In genomic region chr1:51534447-51534846, GRCh38 we compare ENCODE assay signal across 11 cellular contexts. TPM values are rescaled to one million over a fixed set of nuclear protein-coding genes. Genes with fewer than 3 reads are reported as not detected.
DNase-seq lines count a peak whose midpoint lies in the region; ATAC-seq and TF ChIP-seq lines count a peak whose summit lies in the region.
"Had no signal": no experiment of that assay in that cellular context is flagged by ENCODE, and none has a peak within 500 bp of the region (broad histone marks: within the 10 kb centered on the region; RNA-seq: fewer than 3 reads in every experiment).

No MANE protein-coding gene starts in this region.

- no peaks in the 10 kb centered on the region for H3F3A ChIP-seq in Loucy (ENCODE audit: low read depth)

- no peaks in the 10 kb centered on the region for H3K9me3 Mint-ChIP-seq in activated T-cell treated with anti-CD3 and anti-CD28 coated beads, Interleukin-2, amount 50 U/mL, for 24 hours
- no peaks in the 10 kb centered on the region for H3K9me3 Mint-ChIP-seq in stimulated activated naive B cell treated with anti-CD40 and anti-IgM and Interleukin-4, amounts not matched to agents 10 μg/mL and 1 μg/mL and 100 μg/mL, for 72 hours
- peaks cover 0 to 4% (median 0%) of the 10 kb centered on the region in 7 donors for H3K9me3 Mint-ChIP-seq in CD14-positive monocyte

- peak overlapping the region; percentile 30 for H3K27ac Mint-ChIP-seq in activated T-cell treated with anti-CD3 and anti-CD28 coated beads, Interleukin-2, amount 50 U/mL, for 24 hours
- H3K27ac Mint-ChIP-seq in stimulated activated naive B cell treated with anti-CD40 and anti-IgM and Interleukin-4, amounts not matched to agents 10 μg/mL and 1 μg/mL and 100 μg/mL, for 72 hours, result peak overlapping the region; percentile 39
- no peak overlapping the region for H3K27ac Mint-ChIP-seq in CD14-positive monocyte

- peak overlapping the region; percentile 15 for H3K9ac ChIP-seq in Loucy (ENCODE audit: low read depth, low read length, poor library complexity, severe bottlenecking)

- TF ChIP-seq CTCF in Loucy (conservative IDR thresholded peaks at IDR 0.05; ENCODE audit: low read length) (no peak), dorsolateral prefrontal cortex (IDR thresholded peaks at IDR 0.05 in 54 of 56, conservative IDR thresholded peaks at IDR 0.05 in 2 of 56; ENCODE audit: low read depth in 1 of 56, partially characterized antibody in 56 of 56) (no peak), CD14-positive monocyte (IDR thresholded peaks at IDR 0.05) (no peak)

- peaks cover 12% of the 10 kb centered on the region for H3K4me1 Mint-ChIP-seq in activated T-cell treated with anti-CD3 and anti-CD28 coated beads, Interleukin-2, amount 50 U/mL, for 24 hours (ENCODE audit: low read depth)
- peaks cover 4 to 10% of the 10 kb centered on the region in 2 donors for H3K4me1 Mint-ChIP-seq in stimulated activated naive B cell treated with anti-CD40 and anti-IgM and Interleukin-4, amounts not matched to agents 10 μg/mL and 1 μg/mL and 100 μg/mL, for 72 hours
- no peaks in the 10 kb centered on the region for H3K4me1 Mint-ChIP-seq in CD14-positive monocyte

- H3K4me3 ChIP-seq in Loucy (ENCODE audit: low read length, poor library complexity, severe bottlenecking) (no peak overlapping the region), dorsolateral prefrontal cortex (peak overlapping the region in 7 of 59 donors; percentile 10 to 43 (median 16))
- H3K4me3 ChIP-seq: lung had no signal

- peak overlapping the region; percentile 73 for H2AFZ ChIP-seq in Loucy (ENCODE audit: low read length)

- H3K36me3 ChIP-seq in Loucy (ENCODE audit: insufficient read depth, low read length), result no peaks in the 10 kb centered on the region

- no peaks in the 10 kb centered on the region for H4K20me1 ChIP-seq in Loucy (ENCODE audit: insufficient read depth, low read length, poor library complexity, severe bottlenecking)

- H3K36me3 Mint-ChIP-seq in activated T-cell treated with anti-CD3 and anti-CD28 coated beads, Interleukin-2, amount 50 U/mL, for 24 hours (ENCODE audit: low read depth), result no peaks in the 10 kb centered on the region
- no peaks in the 10 kb centered on the region for H3K36me3 Mint-ChIP-seq in stimulated activated naive B cell treated with anti-CD40 and anti-IgM and Interleukin-4, amounts not matched to agents 10 μg/mL and 1 μg/mL and 100 μg/mL, for 72 hours
- no peaks in the 10 kb centered on the region for H3K36me3 Mint-ChIP-seq in CD14-positive monocyte

- H3K27ac ChIP-seq in dorsolateral prefrontal cortex, result peak overlapping the region; percentile 38 to 99 (median 92)

- H3K27me3 Mint-ChIP-seq in activated T-cell treated with anti-CD3 and anti-CD28 coated beads, Interleukin-2, amount 50 U/mL, for 24 hours, result no peaks in the 10 kb centered on the region
- H3K27me3 Mint-ChIP-seq in stimulated activated naive B cell treated with anti-CD40 and anti-IgM and Interleukin-4, amounts not matched to agents 10 μg/mL and 1 μg/mL and 100 μg/mL, for 72 hours, result no peaks in the 10 kb centered on the region
- H3K27me3 Mint-ChIP-seq in CD14-positive monocyte (ENCODE audit: low read depth in 3 of 3), result no peaks in the 10 kb centered on the region

- intact Hi-C loops in dorsolateral prefrontal cortex (cut with DNase I), result loop anchor here (5.0 to 10.0 kb wide), 2 partner anchors 240 to 297 kb away; partner anchors contain the start of gene RNF11 (in 1 of the 2)
- intact Hi-C loops in CD14-positive monocyte (cut with micrococcal nuclease), result no loop called here

- H3K4me3 Mint-ChIP-seq in activated T-cell treated with anti-CD3 and anti-CD28 coated beads, Interleukin-2, amount 50 U/mL, for 24 hours, result no peak overlapping the region
- H3K4me3 Mint-ChIP-seq in stimulated activated naive B cell treated with anti-CD40 and anti-IgM and Interleukin-4, amounts not matched to agents 10 μg/mL and 1 μg/mL and 100 μg/mL, for 72 hours, result no peak overlapping the region
- no peak overlapping the region for H3K4me3 Mint-ChIP-seq in CD14-positive monocyte

- H3K9me2 ChIP-seq in Loucy (replicated peaks; ENCODE audit: low read depth, low read length), result no peaks in the 10 kb centered on the region

- peaks cover 12% of the 10 kb centered on the region for H3K4me1 ChIP-seq in Loucy (ENCODE audit: insufficient read depth, low read length, poor library complexity, severe bottlenecking)

- no peak overlapping the region for H3K4me2 ChIP-seq in Loucy (ENCODE audit: low read depth, low read length, poor library complexity, severe bottlenecking)

- no peak for DNase-seq in activated T-cell treated with anti-CD3 and anti-CD28 coated beads, Interleukin-2, amount 50 U/mL, for 24 hours
- no peak for DNase-seq in activated T-cell treated with anti-CD3 and anti-CD28 coated beads, Interleukin-2, amount 50 U/mL, for 48 hours
- no peak for DNase-seq in dorsolateral prefrontal cortex
- DNase-seq in stimulated activated naive B cell treated with anti-CD40 and anti-IgM and Interleukin-4, amounts not matched to agents 10 μg/mL and 1 μg/mL and 100 μg/mL, for 72 hours, result no peak
- DNase-seq in CD14-positive monocyte (ENCODE audit: low spot score), result no peak
- no peak for DNase-seq in activated effector memory CD4-positive, alpha-beta T cell treated with Interleukin-2 at 50 U/mL for 16 hours
- DNase-seq: cortex of kidney, NCI-H1417 treated with DMSO at 0.1 percent for 48 hours had no signal

- no peaks in the 10 kb centered on the region for H3K27me3 ChIP-seq in Loucy (ENCODE audit: insufficient read depth, low read length, poor library complexity, severe bottlenecking)
- H3K27me3 ChIP-seq in dorsolateral prefrontal cortex, result no peaks in the 10 kb centered on the region

- H3K79me2 ChIP-seq in Loucy (ENCODE audit: insufficient read depth, low read length), result no peaks in the 10 kb centered on the region

- no peaks in the 10 kb centered on the region for H3K9me3 ChIP-seq in Loucy (ENCODE audit: insufficient read depth, low read depth, low read length)

- ATAC-seq in stimulated activated naive B cell treated with anti-CD40 and anti-IgM and Interleukin-4, amounts not matched to agents 10 μg/mL and 1 μg/mL and 100 μg/mL, for 72 hours (replicated peaks), result peak; percentile 39 to 79
- no peak for ATAC-seq in HG03521 (IDR thresholded peaks at IDR 0.05; ENCODE audit: unreplicated experiment)

RNA-seq across cellular contexts. Expression of gene EPS15, which starts 15.4 kb away (rescaled TPM):
- total RNA-seq in dorsolateral prefrontal cortex, result 100 to 1,000 TPM; 123 to 234 (median 175) TPM
- 10 to 100 TPM; 36.4 to 53.6 TPM for polyA plus RNA-seq in CD14-positive monocyte

Comparison
In these comparisons a context has a peak if more than half of its experiments do, and no peak if none do; other contexts are left out.
1. H3K27ac Mint-ChIP-seq: peak in activated T-cell treated with anti-CD3 and anti-CD28 coated beads, Interleukin-2, amount 50 U/mL, for 24 hours (single experiment) and stimulated activated naive B cell treated with anti-CD40 and anti-IgM and Interleukin-4, amounts not matched to agents 10 μg/mL and 1 μg/mL and 100 μg/mL, for 72 hours (single experiment); none in CD14-positive monocyte (0 of 7).
2. intact Hi-C loops: an anchor here in dorsolateral prefrontal cortex (5.0 to 10.0 kb wide); none called in CD14-positive monocyte.